In the genomic region with DNA sequence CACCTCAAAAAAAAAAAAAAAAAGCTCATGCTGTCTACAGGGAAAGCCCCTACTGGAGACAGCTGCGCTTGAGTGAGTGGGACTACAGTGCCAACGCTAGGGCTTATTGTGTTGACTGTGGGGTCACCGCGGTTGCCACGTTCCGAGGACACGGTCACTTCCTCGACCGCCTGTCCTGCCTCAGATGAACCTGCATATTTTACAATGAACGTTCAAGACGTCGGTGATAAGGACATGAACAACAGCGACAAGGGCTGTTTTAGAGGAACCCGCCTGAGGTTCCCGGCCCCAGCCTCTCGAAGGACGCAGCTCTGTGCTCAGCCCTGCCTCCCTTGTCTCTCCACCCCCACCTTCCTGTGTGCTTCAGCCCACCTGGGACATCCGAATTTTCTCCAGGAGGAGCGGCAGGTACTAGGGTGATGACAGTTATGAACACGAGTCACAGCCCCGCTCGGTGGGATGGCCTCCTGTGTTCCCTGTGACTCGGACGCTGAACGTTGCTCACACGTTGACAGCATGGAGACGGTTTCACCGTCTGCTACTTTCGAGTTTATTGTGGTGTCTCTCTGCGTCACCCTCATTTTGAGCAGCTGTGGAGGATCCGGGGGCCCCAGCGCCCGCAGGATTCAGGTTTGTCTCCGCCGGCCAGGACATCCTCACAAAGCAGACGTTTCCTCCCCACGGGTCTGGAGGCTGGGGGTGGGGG, we compare ENCODE assay signal across 1 cellular context.
TF ChIP-seq lines count a peak whose summit lies in the region.

No MANE protein-coding gene starts in this region.

TF ChIP-seq in GM23338, 12 proteins besides CTCF, POLR2A, EP300 and RAD21 (continued from another document):
- no peak for TF ChIP-seq CREB1 (CRISPR knock-in tag; IDR thresholded peaks at IDR 0.05; ENCODE audit: low read depth)
- no peak for TF ChIP-seq STAT1 (IDR thresholded peaks at IDR 0.05; ENCODE audit: unreplicated experiment)
- TF ChIP-seq EZH2 (IDR thresholded peaks at IDR 0.05; ENCODE audit: low read depth, unreplicated experiment): no peak
- TF ChIP-seq JUNB (IDR thresholded peaks at IDR 0.05; ENCODE audit: unreplicated experiment): no peak
